Comparison of ENCODE assay signal across 8 cellular contexts in genomic region chr10:15096661-15097010, GRCh38. TPM values are rescaled to one million over a fixed set of nuclear protein-coding genes. Genes with fewer than 3 reads are reported as not detected.
A peak's percentile ranks its signal among the peaks of the same experiment; 100 is the strongest.
DNase-seq lines count a peak whose midpoint lies in the region; ATAC-seq and TF ChIP-seq lines count a peak whose summit lies in the region.

No MANE protein-coding gene starts in this region.

- H3K4me3 Mint-ChIP-seq in activated CD4-positive, alpha-beta T cell treated with anti-CD3 and anti-CD28 coated beads for 36 hours = peak overlapping the region; percentile 87
- H3K4me3 Mint-ChIP-seq in MCF 10A (ENCODE audit: unreplicated experiment) (peak overlapping the region; percentile 94), mesothelial cell of epicardium (peak overlapping the region; percentile 94)

- TSS peak; percentile 49 for BruUV-seq in MCF 10A (replicated peaks; lab: Mats Ljungman, UMichigan)

- no peaks in the 10 kb centered on the region for H3K27me3 Mint-ChIP-seq in activated CD4-positive, alpha-beta T cell treated with anti-CD3 and anti-CD28 coated beads for 36 hours
- H3K27me3 Mint-ChIP-seq in MCF 10A (ENCODE audit: insufficient read depth, unreplicated experiment) (no peaks in the 10 kb centered on the region), mesothelial cell of epicardium (ENCODE audit: low read depth) (no peaks in the 10 kb centered on the region)

- peaks cover 19% of the 10 kb centered on the region for H3K4me1 Mint-ChIP-seq in activated CD4-positive, alpha-beta T cell treated with anti-CD3 and anti-CD28 coated beads for 36 hours
- H3K4me1 Mint-ChIP-seq in MCF 10A (ENCODE audit: insufficient read depth, unreplicated experiment) = peaks cover 16% of the 10 kb centered on the region
- H3K4me1 Mint-ChIP-seq in mesothelial cell of epicardium = peaks cover 23% of the 10 kb centered on the region

- peaks cover 23% of the 10 kb centered on the region for H3K36me3 Mint-ChIP-seq in activated CD4-positive, alpha-beta T cell treated with anti-CD3 and anti-CD28 coated beads for 36 hours (ENCODE audit: low read depth)
- H3K36me3 Mint-ChIP-seq in MCF 10A (ENCODE audit: insufficient read depth, unreplicated experiment) = peaks cover 39% of the 10 kb centered on the region
- H3K36me3 Mint-ChIP-seq in mesothelial cell of epicardium = no peaks in the 10 kb centered on the region

- CTCF ChIA-PET in activated CD4-positive, alpha-beta T cell treated with anti-CD3 and anti-CD28 coated beads for 36 hours (lab: Charles Lee) = interaction anchor here (1.6 kb wide), 1 partner anchor 10 kb away, joined by 3 read pairs; no protein-coding TSS in a partner anchor
- CTCF ChIA-PET in MCF 10A (lab: Yijun Ruan, JAX) = interaction anchor here (1.0 kb wide), 1 partner anchor 10 kb away, joined by 3 read pairs; no protein-coding TSS in a partner anchor

- H3K9me3 Mint-ChIP-seq in activated CD4-positive, alpha-beta T cell treated with anti-CD3 and anti-CD28 coated beads for 36 hours (ENCODE audit: low read depth) = no peaks in the 10 kb centered on the region
- H3K9me3 Mint-ChIP-seq in MCF 10A (ENCODE audit: unreplicated experiment) (no peaks in the 10 kb centered on the region), mesothelial cell of epicardium (no peaks in the 10 kb centered on the region)

- TF ChIP-seq CTCF in MCF 10A (IDR thresholded peaks at IDR 0.05; ENCODE audit: unreplicated experiment) (no peak), mesothelial cell of epicardium (IDR thresholded peaks at IDR 0.05; ENCODE audit: unreplicated experiment) (no peak)

- intact Hi-C loops in activated CD4-positive, alpha-beta T cell treated with anti-CD3 and anti-CD28 coated beads for 36 hours (cut with DNase I, micrococcal nuclease) = loop anchor here (1.0 to 10.0 kb wide), 13 partner anchors 8 to 599 kb away; partner anchors contain the start of genes ACBD7 (in 2 of the 2), FAM171A1 (in 2 of the 2), MEIG1 (in 2 of the 2) and SUV39H2 (in 2 of the 2)
- intact Hi-C loops in MCF 10A (cut with micrococcal nuclease) = loop anchor here (5.0 kb wide), 1 partner anchor 259 kb away; the partner anchor contains the start of genes CDNF, HSPA14 and MSANTD7

- POLR2A ChIA-PET in activated CD4-positive, alpha-beta T cell treated with anti-CD3 and anti-CD28 coated beads for 36 hours (lab: Charles Lee) = no interaction called here
- POLR2A ChIA-PET in MCF 10A (lab: Yijun Ruan, JAX) = interaction anchor here (0.7 to 2.7 kb wide), 8 partner anchors 13 to 218 kb away, joined by 3 to 9 read pairs (median 4); partner anchors contain the start of genes DCLRE1C, NMT2 and SUV39H2

- peak overlapping the region; percentile 83 for H3K27ac Mint-ChIP-seq in activated CD4-positive, alpha-beta T cell treated with anti-CD3 and anti-CD28 coated beads for 36 hours
- H3K27ac Mint-ChIP-seq in MCF 10A (ENCODE audit: low read depth, unreplicated experiment) (peak overlapping the region; percentile 92), mesothelial cell of epicardium (peak overlapping the region; percentile 99)

- DNase-seq in activated CD4-positive, alpha-beta T cell treated with anti-CD3 and anti-CD28 coated beads for 36 hours = no peak
- no peak for DNase-seq in activated CD4-positive, alpha-beta T cell treated with anti-CD3 and anti-CD28 coated beads for 48 hours
- DNase-seq in MCF 10A (ENCODE audit: unreplicated experiment) = no peak
- peak in 1 of 2 experiments; percentile 42 for DNase-seq in mesothelial cell of epicardium (ENCODE audit: low spot score in 2 of 2, unreplicated experiment in 2 of 2)
- DNase-seq in retina = no peak
- no peak for DNase-seq in NCI-H82 treated with DMSO at 0.1 percent for 48 hours (lab: John Stamatoyannopoulos, UW; ENCODE audit: unreplicated experiment)

- ATAC-seq in activated CD4-positive, alpha-beta T cell treated with anti-CD3 and anti-CD28 coated beads for 36 hours = peak; percentile 30
- ATAC-seq in HG03432 (IDR thresholded peaks at IDR 0.05; ENCODE audit: unreplicated experiment) (peak; percentile 16), GM21825 (IDR thresholded peaks at IDR 0.05; ENCODE audit: unreplicated experiment) (no peak)

RNA-seq across cellular contexts. Expression of gene RPP38, which starts 0.5 kb away (rescaled TPM):
- 10 to 100 TPM; 26.1 to 27.1 TPM for total RNA-seq in activated CD4-positive, alpha-beta T cell treated with anti-CD3 and anti-CD28 coated beads for 36 hours
- total RNA-seq in MCF 10A (2022) (26.4 and 30.8 TPM in 2 replicates), mesothelial cell of epicardium (16.0 to 16.2 TPM (median 16.2 TPM) in 3 replicates)

RNA-seq across cellular contexts. Expression of gene ACBD7, which starts 8.1 kb away (rescaled TPM):
- total RNA-seq in activated CD4-positive, alpha-beta T cell treated with anti-CD3 and anti-CD28 coated beads for 36 hours = 1 to 10 TPM; 2.4 to 2.6 TPM
- total RNA-seq in MCF 10A (2022) (0.54 and 0.63 TPM in 2 replicates), mesothelial cell of epicardium (2.1 to 3.1 TPM (median 2.4 TPM) in 3 replicates)

RNA-seq across cellular contexts. Expression of gene OLAH, which starts 52.9 kb away (rescaled TPM):
- total RNA-seq in activated CD4-positive, alpha-beta T cell treated with anti-CD3 and anti-CD28 coated beads for 36 hours = under 1 TPM; 0.16 to 0.90 TPM
- 1.4 and 2.1 TPM in 2 replicates for total RNA-seq in MCF 10A (2022)
- 0.54 to 0.84 TPM (median 0.69 TPM) in 3 replicates for total RNA-seq in mesothelial cell of epicardium
